In genomic region chr9:89988458-89988857, GRCh38 we compare ENCODE assay signal across 26 cellular contexts.
"Had no signal": no experiment of that assay in that cellular context is flagged by ENCODE, and none has a peak within 500 bp of the region (broad histone marks: within the 10 kb centered on the region; RNA-seq: fewer than 3 reads in every experiment).

No MANE protein-coding gene starts in this region.

- H3K9ac ChIP-seq: parathyroid adenoma had no signal

- DNase-seq: dermis blood vessel endothelial cell; effector memory CD4-positive, alpha-beta T cell; foreskin keratinocyte; heart left ventricle; kidney; mesenchymal stem cell; midbrain; natural killer cell; right cardiac atrium; sigmoid colon; spleen; stimulated activated CD4-positive, alpha-beta T cell treated with anti-CD3 and anti-CD28 coated beads, Interleukin-4, amount 100 ng/mL, for 4 hours; stimulated activated naive B cell treated with anti-CD40 and anti-IgM and Interleukin-4, amounts not matched to agents 10 μg/mL and 1 μg/mL and 100 μg/mL, for 72 hours; upper lobe of left lung had no signal

- H2AFZ ChIP-seq: hepatocyte, parathyroid adenoma had no signal

- H3K4me1 ChIP-seq: prostate gland had no signal

- H3K4me3 ChIP-seq: coronary artery, esophagus muscularis mucosa, gastroesophageal sphincter, heart left ventricle, hepatocyte, prostate gland, sigmoid colon, skin epidermis, spleen, thoracic aorta, tibial nerve, upper lobe of left lung had no signal

- H3K9me3 ChIP-seq: esophagus muscularis mucosa, gastroesophageal sphincter, heart left ventricle, prostate gland, sigmoid colon, spleen, thoracic aorta, tibial nerve, upper lobe of left lung had no signal

- H3K27me3 ChIP-seq: esophagus muscularis mucosa, foreskin keratinocyte, gastroesophageal sphincter, heart left ventricle, hepatocyte, sigmoid colon, spleen, tibial nerve, upper lobe of left lung had no signal

- FAIRE-seq: endothelial cell of umbilical vein, kidney, urothelium cell line had no signal

- H3K36me3 ChIP-seq: esophagus muscularis mucosa, gastroesophageal sphincter, heart left ventricle, prostate gland, sigmoid colon, spleen, thoracic aorta, tibial nerve, upper lobe of left lung had no signal

- H3K4me2 ChIP-seq: hepatocyte had no signal

- ATAC-seq: foreskin keratinocyte; gastroesophageal sphincter; left lobe of liver; natural killer cell; stimulated activated naive B cell treated with anti-CD40 and anti-IgM and Interleukin-4, amounts not matched to agents 10 μg/mL and 1 μg/mL and 100 μg/mL, for 72 hours had no signal

- H3K27ac ChIP-seq: coronary artery, esophagus muscularis mucosa, foreskin keratinocyte, gastroesophageal sphincter, hepatocyte, parathyroid adenoma, prostate gland, sigmoid colon, skin epidermis, thoracic aorta, tibial nerve had no signal

- H3K79me2 ChIP-seq: hepatocyte, parathyroid adenoma had no signal
